Comparison of ENCODE assay signal across 26 cellular contexts in the genomic region with DNA sequence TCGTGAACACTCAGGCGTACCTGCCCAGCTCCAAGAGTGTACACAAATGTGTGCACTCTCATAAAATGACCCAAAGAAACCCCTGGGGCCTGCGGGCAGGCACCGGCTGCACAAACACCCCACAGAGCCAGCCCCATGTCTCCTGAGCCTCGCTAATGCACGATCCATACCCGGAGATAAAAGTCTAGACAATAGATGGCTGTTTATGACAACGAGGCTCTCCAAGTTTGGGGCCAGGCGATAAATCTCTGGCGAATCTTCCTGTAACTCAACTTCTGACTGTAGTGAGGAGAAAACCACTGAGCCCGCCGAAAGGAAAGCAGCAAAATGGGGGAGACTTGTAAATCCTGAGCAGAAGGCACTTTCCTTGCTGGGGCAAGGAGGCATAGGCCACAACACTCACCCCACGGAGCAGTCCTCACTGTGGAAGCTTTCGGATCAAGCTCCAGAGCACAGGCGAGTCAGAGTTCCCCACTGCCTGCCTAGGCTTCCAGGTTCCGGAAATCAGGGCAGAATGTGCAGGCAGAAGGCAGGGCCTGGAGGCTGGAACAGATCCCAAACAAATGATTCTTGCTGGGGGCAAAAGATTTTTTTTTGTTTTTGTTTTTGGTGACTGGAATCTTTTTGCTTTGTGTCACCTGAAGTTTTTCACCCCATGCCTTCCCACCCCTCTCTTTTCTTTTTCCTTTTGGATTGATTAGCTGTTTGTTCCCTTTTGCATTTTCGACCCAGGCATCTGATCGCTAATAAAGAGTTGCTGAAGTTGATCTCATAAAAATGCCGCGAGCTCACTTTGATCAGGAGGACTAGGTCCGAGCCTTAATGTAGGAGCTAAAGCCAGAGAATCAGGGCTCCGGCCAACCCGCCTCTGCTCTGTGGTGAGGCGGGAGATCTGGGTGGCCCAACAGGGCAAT. TPM values are rescaled to one million over a fixed set of nuclear protein-coding genes. Genes with fewer than 3 reads are reported as not detected.
DNase-seq lines count a peak whose midpoint lies in the region; ATAC-seq and FAIRE-seq lines count a peak whose summit lies in the region.
"Had no signal": no experiment of that assay in that cellular context is flagged by ENCODE, and none has a peak within 500 bp of the region (broad histone marks: within the 10 kb centered on the region; RNA-seq: fewer than 3 reads in every experiment).

No MANE protein-coding gene starts in this region.

- H3K4me3 ChIP-seq in SJSA1 (peak overlapping the region; percentile 60), skeletal muscle satellite cell (ENCODE audit: low read length) (peak overlapping the region; percentile 87)
- H3K4me3 ChIP-seq: body of pancreas, MG63, Peyer's patch, testis had no signal

- peak overlapping the region; percentile 81 for H3K27ac ChIP-seq in SJSA1
- H3K27ac ChIP-seq: body of pancreas, HL-60, Peyer's patch, testis had no signal

- DNase-seq in SJSA1 (ENCODE audit: low read depth in 1 of 2, low spot score in 2 of 2) (peak in 1 of 2 experiments; percentile 70), left kidney (ENCODE audit: low read depth, low spot score) (peak; percentile 34), AG20443 (ENCODE audit: low spot score) (no peak), frontal cortex (ENCODE audit: low spot score in 2 of 2) (no peak)
- DNase-seq: activated CD4-positive, alpha-beta memory T cell treated with anti-CD3 and anti-CD28 coated beads, Interleukin-2, amount 10 ng/mL, durations not matched to agents 7 days and 5 days; activated effector memory CD4-positive, alpha-beta T cell treated with Interleukin-2 at 50 U/mL for 16 hours; body of pancreas; effector CD8-positive, alpha-beta T cell; IMR-90; left colon; MG63; NCI-H446 treated with DMSO at 0.1 percent for 48 hours; Peyer's patch; stimulated activated CD4-positive, alpha-beta T cell treated with anti-CD3 and anti-CD28 coated beads, Interleukin-2, amount 100 ng/mL, for 24 hours; T-helper 2 cell; testis had no signal

- H3K4me2 ChIP-seq in skeletal muscle satellite cell (ENCODE audit: low read length) = peak overlapping the region; percentile 79

- no peaks in the 10 kb centered on the region for H3K9me3 ChIP-seq in SJSA1 (replicated peaks)
- H3K9me3 ChIP-seq in skeletal muscle satellite cell (replicated peaks; ENCODE audit: low read length) = no peaks in the 10 kb centered on the region
- H3K9me3 ChIP-seq: body of pancreas, MG63, testis had no signal

- ATAC-seq in HG03280 (IDR thresholded peaks at IDR 0.05; ENCODE audit: unreplicated experiment) (no peak), GM21737 (IDR thresholded peaks at IDR 0.05; ENCODE audit: unreplicated experiment) (no peak)
- ATAC-seq: body of pancreas; esophagus mucosa; left colon; stimulated activated memory B cell treated with anti-CD40 and anti-IgM and Interleukin-4, amounts not matched to agents 10 μg/mL and 1 μg/mL and 100 μg/mL, for 72 hours had no signal

- peak; percentile 88 for FAIRE-seq in G401.6 (lab: Jason Lieb, UNC)
- no peak for FAIRE-seq in frontal cortex (lab: Jason Lieb, UNC)
- FAIRE-seq: GM12891 had no signal

- H3K9ac ChIP-seq in skeletal muscle satellite cell (ENCODE audit: low read depth, low read length) = peak overlapping the region; percentile 96

- H3K27me3 ChIP-seq in SJSA1 (replicated peaks) (no peaks in the 10 kb centered on the region), skeletal muscle satellite cell (ENCODE audit: control insufficient read depth, insufficient read depth, low read length) (no peaks in the 10 kb centered on the region)
- H3K27me3 ChIP-seq: MG63, testis had no signal

- H3K36me3 ChIP-seq in SJSA1 (peaks cover 39% of the 10 kb centered on the region), skeletal muscle satellite cell (ENCODE audit: insufficient read depth, low read length) (no peaks in the 10 kb centered on the region)
- H3K36me3 ChIP-seq: MG63, Peyer's patch had no signal

- H3K4me1 ChIP-seq in SJSA1 (replicated peaks) = peaks cover 63% of the 10 kb centered on the region
- peaks cover 53% of the 10 kb centered on the region for H3K4me1 ChIP-seq in skeletal muscle satellite cell (ENCODE audit: control insufficient read depth, insufficient read depth, low read length)

RNA-seq across cellular contexts. Expression of a gene that starts 4.5 kb away (rescaled TPM):
- total RNA-seq in SJSA1 (2014; rRNA removed; shearing (Covaris generic)) = 4.3 and 4.6 TPM in 2 replicates
- total RNA-seq in skeletal muscle satellite cell (2012; rRNA removed) = under 0.01 and 0.22 TPM in 2 replicates
- total RNA-seq in frontal cortex = not detected
- total RNA-seq: activated CD4-positive, alpha-beta memory T cell treated with anti-CD3 and anti-CD28 coated beads, Interleukin-2, amount 10 ng/mL, durations not matched to agents 7 days and 5 days; body of pancreas; IMR-90; left colon; neural crest cell had no signal

RNA-seq across cellular contexts. Expression of a gene that starts 6.3 kb away (rescaled TPM):
- total RNA-seq in SJSA1 (2014; rRNA removed; shearing (Covaris generic)) = 11.1 and 13.5 TPM in 2 replicates
- 0.22 and 0.25 TPM in 2 replicates for total RNA-seq in skeletal muscle satellite cell (2012; rRNA removed)
- total RNA-seq in frontal cortex = not detected
- total RNA-seq: activated CD4-positive, alpha-beta memory T cell treated with anti-CD3 and anti-CD28 coated beads, Interleukin-2, amount 10 ng/mL, durations not matched to agents 7 days and 5 days; body of pancreas; esophagus mucosa; IMR-90; left colon; neural crest cell had no signal

RNA-seq across cellular contexts. Expression of a gene that starts 13.8 kb away (rescaled TPM):
- total RNA-seq in SJSA1 (2014; rRNA removed; shearing (Covaris generic)) = 8.6 and 11.0 TPM in 2 replicates
- not detected in 2 replicates for total RNA-seq in skeletal muscle satellite cell (2012; rRNA removed)
- total RNA-seq in frontal cortex = not detected
- total RNA-seq: activated CD4-positive, alpha-beta memory T cell treated with anti-CD3 and anti-CD28 coated beads, Interleukin-2, amount 10 ng/mL, durations not matched to agents 7 days and 5 days; body of pancreas; esophagus mucosa; glomerular endothelial cell; IMR-90; left colon; neural crest cell; Peyer's patch had no signal

RNA-seq across cellular contexts. Expression of a gene that starts 16.5 kb away (rescaled TPM):
- 3.2 and 7.5 TPM in 2 replicates for total RNA-seq in SJSA1 (2014; rRNA removed; shearing (Covaris generic))
- total RNA-seq in skeletal muscle satellite cell (2012; rRNA removed) = 1.8 and 3.7 TPM in 2 replicates
- total RNA-seq in frontal cortex = not detected
- total RNA-seq: activated CD4-positive, alpha-beta memory T cell treated with anti-CD3 and anti-CD28 coated beads, Interleukin-2, amount 10 ng/mL, durations not matched to agents 7 days and 5 days; body of pancreas; IMR-90; left colon had no signal

RNA-seq across cellular contexts. Expression of a gene that starts 29.8 kb away (rescaled TPM):
- total RNA-seq in SJSA1 (2014; rRNA removed; shearing (Covaris generic)) = 6.0 and 7.2 TPM in 2 replicates
- total RNA-seq in skeletal muscle satellite cell (2012; rRNA removed) = 0.22 TPM in 1 of 2 replicates, not detected in the other
- not detected for total RNA-seq in frontal cortex
- total RNA-seq: activated CD4-positive, alpha-beta memory T cell treated with anti-CD3 and anti-CD28 coated beads, Interleukin-2, amount 10 ng/mL, durations not matched to agents 7 days and 5 days; body of pancreas; glomerular endothelial cell; IMR-90; left colon; neural crest cell; Peyer's patch had no signal

Comparison
In these comparisons a context has a peak if more than half of its experiments do, and no peak if none do; other contexts are left out.
1. RNA of a gene that starts 6.3 kb away (total RNA-seq): 11.1 to 13.5 TPM in SJSA1; not detected in frontal cortex (single experiment); every median in the first group is over 10 times any median in the second.